11 cellular contexts compared by ENCODE assay signal in genomic region chr20:3237011-3237957, GRCh38. TPM values are rescaled to one million over a fixed set of nuclear protein-coding genes. Genes with fewer than 3 reads are reported as not detected.
DNase-seq lines count a peak whose midpoint lies in the region; ATAC-seq and TF ChIP-seq lines count a peak whose summit lies in the region.
"Had no signal": no experiment of that assay in that cellular context is flagged by ENCODE, and none has a peak within 500 bp of the region (broad histone marks: within the 10 kb centered on the region; RNA-seq: fewer than 3 reads in every experiment).

No MANE protein-coding gene starts in this region.

- no peaks in the 10 kb centered on the region for H4K20me1 ChIP-seq in osteoblast (ENCODE audit: insufficient read depth, low read length)

- H3K27ac Mint-ChIP-seq in endothelial cell (ENCODE audit: unreplicated experiment), result no peak overlapping the region

- peak overlapping the region; percentile 83 for H3K9ac ChIP-seq in NT2/D1 (ENCODE audit: insufficient read length, low read depth)

- H3K9me3 ChIP-seq in NT2/D1 (ENCODE audit: insufficient read depth, low read length) (no peaks in the 10 kb centered on the region), osteoblast (ENCODE audit: low read depth, low read length) (no peaks in the 10 kb centered on the region)

- no peak overlapping the region for H2AFZ ChIP-seq in osteoblast (ENCODE audit: low read length)

- H3K36me3 Mint-ChIP-seq in endothelial cell (ENCODE audit: low read depth, unreplicated experiment), result peaks cover 13% of the 10 kb centered on the region

- H3K4me3 Mint-ChIP-seq in endothelial cell (ENCODE audit: unreplicated experiment), result peak overlapping the region; percentile 81

- H3K36me3 ChIP-seq in NT2/D1 (ENCODE audit: insufficient read depth, insufficient read length, low read length) (peaks cover 8% of the 10 kb centered on the region), osteoblast (ENCODE audit: insufficient read depth, low read length) (no peaks in the 10 kb centered on the region)

- H3K4me2 ChIP-seq in osteoblast (ENCODE audit: insufficient read depth, low read length), result no peak overlapping the region

- DNase-seq in NCI-H82 (lab: John Stamatoyannopoulos, UW), result peak; percentile 53
- no peak for DNase-seq in NCI-H82 treated with DMSO at 0.1 percent for 48 hours (lab: John Stamatoyannopoulos, UW; ENCODE audit: unreplicated experiment)
- no peak for DNase-seq in NT2/D1 (ENCODE audit: low read depth, low spot score)
- no peak for DNase-seq in endothelial cell (ENCODE audit: low spot score)
- peak; percentile 83 for DNase-seq in osteoblast (ENCODE audit: insufficient read length, low spot score, missing footprints)
- no peak for DNase-seq in NCI-H2107 treated with DMSO at 0.1 percent for 48 hours (lab: John Stamatoyannopoulos, UW; ENCODE audit: unreplicated experiment)
- DNase-seq: left colon; right cardiac atrium; stimulated activated CD8-positive, alpha-beta memory T cell treated with anti-CD3 and anti-CD28 coated beads, Interleukin-4, amount 100 ng/mL, for 48 hours had no signal

- no peaks in the 10 kb centered on the region for H3K79me2 ChIP-seq in osteoblast (ENCODE audit: insufficient read depth, low read length)

- H3K4me3 ChIP-seq in NT2/D1 (ENCODE audit: insufficient read length, low read depth), result peak overlapping the region; percentile 75
- H3K4me3 ChIP-seq in osteoblast (ENCODE audit: insufficient read depth, low read length), result no peak overlapping the region

- H3K27me3 ChIP-seq in NT2/D1 (ENCODE audit: insufficient read depth, insufficient read length) (peaks cover 54% of the 10 kb centered on the region), osteoblast (ENCODE audit: insufficient read depth, low read length) (peaks cover 58% of the 10 kb centered on the region)

- H3K4me1 Mint-ChIP-seq in endothelial cell (ENCODE audit: unreplicated experiment), result peaks cover 17% of the 10 kb centered on the region

- peaks cover 19% of the 10 kb centered on the region for H3K27me3 Mint-ChIP-seq in endothelial cell (ENCODE audit: unreplicated experiment)

- no peak overlapping the region for H3K27ac ChIP-seq in osteoblast (ENCODE audit: low read depth, low read length)

- ATAC-seq in GM19467 (IDR thresholded peaks at IDR 0.05; ENCODE audit: unreplicated experiment) (no peak), GM21576 (IDR thresholded peaks at IDR 0.05; ENCODE audit: unreplicated experiment) (no peak)
- ATAC-seq: right cardiac atrium had no signal

- TF ChIP-seq CTCF in endothelial cell (IDR thresholded peaks at IDR 0.05; ENCODE audit: unreplicated experiment) (no peak), osteoblast (IDR thresholded peaks at IDR 0.05; ENCODE audit: extremely low read depth, low read depth, low read length) (no peak)

- H3K9me3 Mint-ChIP-seq in endothelial cell (ENCODE audit: unreplicated experiment), result no peaks in the 10 kb centered on the region

- peaks cover 9% of the 10 kb centered on the region for H3K4me1 ChIP-seq in NT2/D1 (ENCODE audit: insufficient read depth, insufficient read length)
- peaks cover 5% of the 10 kb centered on the region for H3K4me1 ChIP-seq in osteoblast (ENCODE audit: insufficient read depth, low read length)

RNA-seq across cellular contexts. Expression of gene SLC4A11, which starts 1.7 kb away (rescaled TPM):
- total RNA-seq in endothelial cell (ENCODE audit: unreplicated experiment), result 30.6 TPM
- under 0.01 TPM in 2 replicates for total RNA-seq in osteoblast

RNA-seq across cellular contexts. Expression of gene ITPA, which starts 28.0 kb away (rescaled TPM):
- total RNA-seq in endothelial cell (ENCODE audit: unreplicated experiment) (45.9 TPM), osteoblast (29.8 and 34.0 TPM in 2 replicates)

RNA-seq across cellular contexts. Expression of gene DDRGK1, which starts 32.8 kb away (rescaled TPM):
- total RNA-seq in endothelial cell (ENCODE audit: unreplicated experiment), result 45.3 TPM
- 25.9 and 26.8 TPM in 2 replicates for total RNA-seq in osteoblast

Comparison
In these comparisons a context has a peak if more than half of its experiments do, and no peak if none do; other contexts are left out.
1. DNase-seq: peak in NCI-H82 (single experiment) and osteoblast (single experiment); none in NCI-H82 treated with DMSO at 0.1 percent for 48 hours (single experiment), NT2/D1 (single experiment), endothelial cell (single experiment) and NCI-H2107 treated with DMSO at 0.1 percent for 48 hours (single experiment).
2. RNA of gene SLC4A11, which starts 1.7 kb away (total RNA-seq): 30.6 TPM in endothelial cell (single experiment); under 0.01 TPM in osteoblast; every median in the first group is over 10 times any median in the second.